Comparison of ENCODE assay signal across 25 cellular contexts in the genomic region with DNA sequence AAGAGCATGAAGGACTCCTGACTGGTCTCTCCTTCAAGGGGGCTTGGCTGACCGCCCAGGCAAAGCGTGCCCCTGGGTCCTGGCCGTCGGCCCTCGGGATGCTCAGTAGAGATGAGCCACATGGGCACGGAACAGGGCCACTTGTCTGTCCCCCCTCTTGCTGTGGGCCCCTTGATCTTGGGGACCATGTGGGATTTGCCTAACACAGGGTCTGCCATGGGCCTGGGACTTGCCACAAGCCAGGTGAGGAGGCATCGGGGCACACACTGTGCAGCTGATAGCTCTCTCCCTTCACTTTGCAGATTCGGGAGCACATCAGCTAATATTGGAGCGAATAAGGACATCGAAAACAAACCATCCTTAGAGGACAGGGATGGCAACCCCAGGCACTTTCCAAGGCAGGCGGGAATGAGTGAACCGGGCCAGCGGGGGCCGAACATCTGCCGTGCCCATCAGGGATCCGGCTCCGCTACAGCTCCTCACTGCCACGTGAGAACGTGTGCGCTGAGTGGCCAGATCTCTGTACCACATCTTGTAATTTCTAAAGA.
"Had no signal": no experiment of that assay in that cellular context is flagged by ENCODE, and none has a peak within 500 bp of the region (broad histone marks: within the 10 kb centered on the region; RNA-seq: fewer than 3 reads in every experiment).

No MANE protein-coding gene starts in this region.

- H3K27me3 ChIP-seq: ascending aorta, body of pancreas had no signal

- DNase-seq: activated B cell treated with CpG ODN at 0.5 μM for 24 hours; activated CD4-positive, alpha-beta memory T cell treated with anti-CD3 and anti-CD28 coated beads for 36 hours; activated CD4-positive, alpha-beta T cell treated with anti-CD3 and anti-CD28 coated beads for 1 hour; activated CD4-positive, alpha-beta T cell treated with anti-CD3 and anti-CD28 coated beads, Interleukin-2, amount 10 ng/mL, durations not matched to agents 7 days and 5 days; activated gamma-delta T cell treated with Interleukin-2 at 50 U/mL for 16 hours; activated naive CD4-positive, alpha-beta T cell treated with anti-CD3 and anti-CD28 coated beads, Interleukin-2, amount 50 U/mL, for 16 hours; activated T-cell treated with anti-CD3 and anti-CD28 coated beads, Interleukin-2, amount 50 U/mL, for 72 hours; amniotic stem cell; KG1; NCI-H1092; NCI-H1417; NCI-H1930; NCI-H2171; NCI-H2227 treated with DMSO at 0.1 percent for 48 hours; NCI-H446 treated with DMSO at 0.1 percent for 48 hours; NCI-H524 treated with DMSO at 0.1 percent for 48 hours; NCI-H82; SIG-M5; T-cell; T-helper 2 cell; T1000 had no signal

- H3K9me3 Mint-ChIP-seq: activated B cell treated with CpG ODN at 0.5 μM for 24 hours; activated CD4-positive, alpha-beta memory T cell treated with anti-CD3 and anti-CD28 coated beads for 36 hours; activated CD4-positive, alpha-beta T cell treated with anti-CD3 and anti-CD28 coated beads, Interleukin-2, amount 10 ng/mL, durations not matched to agents 7 days and 5 days; activated T-cell treated with anti-CD3 and anti-CD28 coated beads, Interleukin-2, amount 50 U/mL, for 72 hours; activated T-helper 2 cell treated with anti-CD3 and anti-CD28 coated beads, Interferon-gamma antibody, Interleukin-2, Interleukin-4, amounts not matched to agents 10 μg/mL and 5 μg/mL and 100 μg/mL, durations not matched to agents 14 hours and 24 hours and 36 hours; T-cell had no signal

- H3K36me3 Mint-ChIP-seq: activated CD4-positive, alpha-beta memory T cell treated with anti-CD3 and anti-CD28 coated beads for 36 hours; T-cell had no signal

- H3K27ac ChIP-seq: ascending aorta, body of pancreas had no signal

- H3K4me1 ChIP-seq: ascending aorta, body of pancreas had no signal

- H3K4me3 Mint-ChIP-seq: activated B cell treated with CpG ODN at 0.5 μM for 24 hours; activated CD4-positive, alpha-beta memory T cell treated with anti-CD3 and anti-CD28 coated beads for 36 hours; activated CD4-positive, alpha-beta T cell treated with anti-CD3 and anti-CD28 coated beads, Interleukin-2, amount 10 ng/mL, durations not matched to agents 7 days and 5 days; activated T-cell treated with anti-CD3 and anti-CD28 coated beads, Interleukin-2, amount 50 U/mL, for 72 hours; IgD-negative memory B cell; T-cell had no signal

- H3K4me3 ChIP-seq: ascending aorta, body of pancreas had no signal

- ATAC-seq: activated T-cell treated with anti-CD3 and anti-CD28 coated beads, Interleukin-2, amount 50 U/mL, for 72 hours; body of pancreas; T-cell had no signal

- H3K4me1 Mint-ChIP-seq: activated B cell treated with CpG ODN at 0.5 μM for 24 hours; activated CD4-positive, alpha-beta T cell treated with anti-CD3 and anti-CD28 coated beads, Interleukin-2, amount 10 ng/mL, durations not matched to agents 7 days and 5 days; IgD-negative memory B cell; T-cell had no signal

- H3K27me3 Mint-ChIP-seq: activated B cell treated with CpG ODN at 0.5 μM for 24 hours; activated CD4-positive, alpha-beta memory T cell treated with anti-CD3 and anti-CD28 coated beads for 36 hours; activated CD4-positive, alpha-beta T cell treated with anti-CD3 and anti-CD28 coated beads, Interleukin-2, amount 10 ng/mL, durations not matched to agents 7 days and 5 days; IgD-negative memory B cell; T-cell had no signal

- H3K36me3 ChIP-seq: ascending aorta had no signal

- H3K9me3 ChIP-seq: ascending aorta, body of pancreas had no signal

- H3K27ac Mint-ChIP-seq: activated B cell treated with CpG ODN at 0.5 μM for 24 hours; activated CD4-positive, alpha-beta memory T cell treated with anti-CD3 and anti-CD28 coated beads for 36 hours; activated CD4-positive, alpha-beta T cell treated with anti-CD3 and anti-CD28 coated beads, Interleukin-2, amount 10 ng/mL, durations not matched to agents 7 days and 5 days; activated T-cell treated with anti-CD3 and anti-CD28 coated beads, Interleukin-2, amount 50 U/mL, for 72 hours; activated T-helper 2 cell treated with anti-CD3 and anti-CD28 coated beads, Interferon-gamma antibody, Interleukin-2, Interleukin-4, amounts not matched to agents 10 μg/mL and 5 μg/mL and 100 μg/mL, durations not matched to agents 14 hours and 24 hours and 36 hours; T-cell had no signal
